ENCODE assay signal across 8 cellular contexts in the genomic region with DNA sequence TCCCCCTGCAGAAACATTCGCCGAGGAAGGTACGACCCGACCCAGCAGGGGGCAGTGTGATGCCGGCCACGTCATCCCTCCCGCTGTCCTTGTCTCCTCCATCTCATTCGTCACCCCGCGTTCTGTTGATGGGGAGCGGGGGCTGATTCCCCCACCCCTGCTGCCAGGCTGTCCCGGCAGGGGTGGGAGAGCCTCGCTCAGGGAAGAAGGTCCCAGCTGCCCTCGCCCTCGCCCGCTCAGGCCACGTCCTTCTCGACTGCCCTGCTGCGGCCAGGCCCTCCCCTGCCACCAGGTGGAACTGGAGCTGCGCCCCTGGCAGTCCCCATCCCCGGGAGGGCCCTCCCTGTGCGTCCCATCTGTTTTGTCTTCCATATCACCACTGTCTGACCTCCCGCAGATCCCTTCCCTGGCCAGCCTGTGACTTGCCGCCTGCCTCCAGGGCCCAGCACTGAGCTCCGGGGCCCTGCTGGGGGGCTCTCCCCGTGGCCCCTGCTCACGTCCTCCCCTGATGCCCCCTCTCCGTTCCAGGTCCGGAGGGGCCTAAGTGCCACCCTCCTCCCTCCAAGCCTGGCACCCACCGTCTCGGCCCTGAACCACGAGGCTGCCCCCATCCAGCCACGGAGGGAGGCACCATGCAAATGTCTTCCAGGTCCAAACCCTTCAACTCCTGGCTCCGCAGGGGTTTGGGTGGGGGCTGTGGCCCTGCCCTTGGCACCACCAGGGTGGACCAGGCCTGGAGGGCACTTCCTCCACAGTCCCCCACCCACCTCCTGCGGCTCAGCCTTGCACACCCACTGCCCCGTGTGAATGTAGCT. TPM values are rescaled to one million over a fixed set of nuclear protein-coding genes. Genes with fewer than 3 reads are reported as not detected.
DNase-seq lines count a peak whose midpoint lies in the region; ATAC-seq and TF ChIP-seq lines count a peak whose summit lies in the region.

No MANE protein-coding gene starts in this region.

- peak overlapping the region; percentile 28 to 83 (median 67) for H3K4me3 Mint-ChIP-seq in naive thymus-derived CD8-positive, alpha-beta T cell

- no peaks in the 10 kb centered on the region for H3K9me2 ChIP-seq in PC-9 (ENCODE audit: insufficient read depth)

- POLR2A ChIA-PET in PC-9 (lab: Charles Lee; ENCODE audit: unreplicated experiment) = interaction anchor here (0.5 kb wide), 1 partner anchor 10 kb away, joined by 3 read pairs; no protein-coding TSS in a partner anchor
- POLR2A ChIA-PET in naive thymus-derived CD8-positive, alpha-beta T cell (lab: Charles Lee) = interaction anchor here (0.5 to 1.7 kb wide), 5 partner anchors 8 to 242 kb away, joined by 3 to 6 read pairs (median 3); a partner anchor contains a TSS

- 0 out of 2 replicates have a peak overlapping the region, but pooled peaks have one; percentile 27 for H3K9ac ChIP-seq in HUES64 (ENCODE audit: low read depth, low read length)

- H3F3A ChIP-seq in PC-9 (ENCODE audit: insufficient read depth, low read depth) = no peaks in the 10 kb centered on the region

- peak overlapping the region; percentile 84 for H2AFZ ChIP-seq in PC-9

- peaks cover 0 to 2% (median 0%) of the 10 kb centered on the region in 5 donors for H3K27me3 Mint-ChIP-seq in naive thymus-derived CD8-positive, alpha-beta T cell

- no TSS peak for BruUV-seq in PC-9 (replicated peaks; lab: Mats Ljungman, UMichigan)

- TF ChIP-seq CTCF in PC-9 (conservative IDR thresholded peaks at IDR 0.05) = peak; percentile 96

- H3K79me2 ChIP-seq in PC-9 (ENCODE audit: low read depth) = no peaks in the 10 kb centered on the region

- 25% methylated on average over 36 of the region's 36 CpGs for WGBS in HUES64

- peak overlapping the region in 2 of 10 donors; percentile 57 to 80 for H3K27ac Mint-ChIP-seq in naive thymus-derived CD8-positive, alpha-beta T cell

- peak overlapping the region; percentile 53 for H3K4me3 ChIP-seq in HUES64 (ENCODE audit: low read length)
- H3K4me3 ChIP-seq in PC-9 = peak overlapping the region; percentile 57

- H3K4me1 ChIP-seq in HUES64 (ENCODE audit: insufficient read depth, low read length) = peaks cover 16% of the 10 kb centered on the region
- peaks cover 8% of the 10 kb centered on the region; the same call in 1 of the 2 replicates for H3K4me1 ChIP-seq in PC-9 (replicated peaks; ENCODE audit: insufficient read depth)

- H3K36me3 Mint-ChIP-seq in naive thymus-derived CD8-positive, alpha-beta T cell = no peaks in the 10 kb centered on the region

- peaks cover 0 to 23% (median 19%) of the 10 kb centered on the region in 4 donors for H3K4me1 Mint-ChIP-seq in naive thymus-derived CD8-positive, alpha-beta T cell

- no peak overlapping the region for H3K27ac ChIP-seq in HUES64 (ENCODE audit: low read depth, low read length)
- H3K27ac ChIP-seq in PC-9 = no peak overlapping the region

- H3K4me2 ChIP-seq in PC-9 = peak overlapping the region; percentile 87

- intact Hi-C loops in PC-9 (cut with micrococcal nuclease; ENCODE audit: unreplicated experiment) = loop anchor here (1.0 kb wide), 1 partner anchor 86 kb away; no protein-coding TSS in a partner anchor

- ATAC-seq in naive thymus-derived CD8-positive, alpha-beta T cell = peak; percentile 15 to 23
- no peak for ATAC-seq in HG02840 (IDR thresholded peaks at IDR 0.05; ENCODE audit: low FRiP score, unreplicated experiment)

- peaks cover 18% of the 10 kb centered on the region for H3K27me3 ChIP-seq in HUES64 (ENCODE audit: insufficient read depth, low read length)
- no peaks in the 10 kb centered on the region for H3K27me3 ChIP-seq in PC-9 (ENCODE audit: insufficient read depth, low read depth)

- H3K36me3 ChIP-seq in HUES64 (ENCODE audit: insufficient read depth, low read length) = no peaks in the 10 kb centered on the region
- no peaks in the 10 kb centered on the region for H3K36me3 ChIP-seq in PC-9 (ENCODE audit: low read depth)

- no peaks in the 10 kb centered on the region for H4K20me1 ChIP-seq in PC-9 (ENCODE audit: insufficient read depth)

- CTCF ChIA-PET in PC-9 (lab: Charles Lee) = interaction anchor here (0.5 to 1.1 kb wide), 6 partner anchors 14 to 865 kb away, joined by 3 to 24 read pairs (median 7); no protein-coding TSS in a partner anchor

- H3K9me3 Mint-ChIP-seq in naive thymus-derived CD8-positive, alpha-beta T cell = no peaks in the 10 kb centered on the region

- peak; percentile 58 for DNase-seq in COLO668 (lab: John Stamatoyannopoulos, UW; ENCODE audit: unreplicated experiment)
- DNase-seq in PC-9 = peak; percentile 41 to 69
- peak; percentile 63 for DNase-seq in activated T-helper 1 cell treated with Interleukin-2 at 50 U/mL for 16 hours (ENCODE audit: low read depth)
- DNase-seq in fibroblast of gingiva (ENCODE audit: low read depth) = peak; percentile 64
- DNase-seq in naive thymus-derived CD8-positive, alpha-beta T cell = peak; percentile 67 to 83 (median 78)
- peak; percentile 67 to 71 for DNase-seq in stimulated activated CD8-positive, alpha-beta memory T cell treated with anti-CD3 and anti-CD28 coated beads, Interleukin-7, amount 100 ng/mL, for 4 hours (ENCODE audit: low read depth in 2 of 2)

- H3K9me3 ChIP-seq in HUES64 (ENCODE audit: insufficient read depth, low read depth, low read length) (no peaks in the 10 kb centered on the region), PC-9 (ENCODE audit: insufficient read depth, low read depth) (no peaks in the 10 kb centered on the region)

RNA-seq across cellular contexts. Expression of a gene that starts 20.6 kb away (rescaled TPM):
- polyA plus RNA-seq in HUES64 (2013, experiment 1 of 2) = 2.1 TPM
- polyA plus RNA-seq in HUES64 (2013, experiment 2 of 2) = 1.8 TPM
- 0.46 and 0.55 TPM in 2 replicates for total RNA-seq in PC-9 (2021)
- under 1 TPM; 0.86 to 0.93 TPM for total RNA-seq in naive thymus-derived CD8-positive, alpha-beta T cell
- under 1 TPM; 0.17 to 0.46 (median 0.19) TPM for polyA plus RNA-seq in naive thymus-derived CD8-positive, alpha-beta T cell

RNA-seq across cellular contexts. Expression of a gene that starts 50.7 kb away (rescaled TPM):
- polyA plus RNA-seq in HUES64 (2013, experiment 1 of 2) = 59.1 TPM
- 60.9 TPM for polyA plus RNA-seq in HUES64 (2013, experiment 2 of 2)
- total RNA-seq in PC-9 (2021) = 42.6 and 50.0 TPM in 2 replicates
- not detected for total RNA-seq in naive thymus-derived CD8-positive, alpha-beta T cell
- polyA plus RNA-seq in naive thymus-derived CD8-positive, alpha-beta T cell = not detected

Comparison
In these comparisons a context has a peak if more than half of its experiments do, and no peak if none do; other contexts are left out.
1. RNA of a gene that starts 50.7 kb away (total RNA-seq): 42.6 to 50.0 TPM in PC-9; not detected in naive thymus-derived CD8-positive, alpha-beta T cell; every median in the first group is over 10 times any median in the second.
2. Peak in every context shown above with its lines, with median percentiles within 50 percentile points of each other: DNase-seq.